ENCODE assay signal across 23 cellular contexts in the genomic region with DNA sequence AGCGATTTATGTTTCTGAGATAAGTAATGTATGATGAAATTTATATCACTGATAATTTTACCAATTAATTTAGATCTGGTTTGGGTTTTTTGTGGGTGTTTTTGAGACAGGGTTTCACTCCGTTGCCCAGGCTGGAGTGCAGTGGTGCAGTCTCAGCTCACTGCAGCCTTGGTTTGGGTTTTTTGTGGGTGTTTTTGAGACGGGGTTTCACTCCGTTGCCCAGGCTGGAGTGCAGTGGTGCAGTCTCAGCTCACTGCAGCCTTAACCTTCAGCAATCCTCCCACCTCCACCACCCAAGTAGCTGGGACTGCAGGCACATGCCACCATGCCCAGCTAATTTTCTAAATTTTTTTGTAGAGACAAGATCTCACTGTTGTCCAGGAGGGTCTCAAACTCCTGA. TPM values are rescaled to one million over a fixed set of nuclear protein-coding genes. Genes with fewer than 3 reads are reported as not detected.
DNase-seq lines count a peak whose midpoint lies in the region; ATAC-seq and TF ChIP-seq lines count a peak whose summit lies in the region.
"Had no signal": no experiment of that assay in that cellular context is flagged by ENCODE, and none has a peak within 500 bp of the region (broad histone marks: within the 10 kb centered on the region; RNA-seq: fewer than 3 reads in every experiment).

No MANE protein-coding gene starts in this region.

- H3K18ac ChIP-seq in mesenchymal stem cell (ENCODE audit: low read depth in 1 of 2, low read length in 2 of 2): no peak overlapping the region

- H3K79me2 ChIP-seq in smooth muscle cell (ENCODE audit: low read depth): no peaks in the 10 kb centered on the region

- no peaks in the 10 kb centered on the region for H3K9me3 Mint-ChIP-seq in MCF 10A (ENCODE audit: unreplicated experiment)
- H3K9me3 Mint-ChIP-seq: effector memory CD8-positive, alpha-beta T cell; stimulated activated effector memory CD8-positive, alpha-beta T cell treated with anti-CD3 and anti-CD28 coated beads, Interleukin-12 subunit alpha, Interleukin-12 subunit beta, amount 100 ng/mL, for 72 hours; type B pancreatic cell had no signal

- H3K4me2 ChIP-seq in mesenchymal stem cell (ENCODE audit: low read length, poor library complexity, severe bottlenecking) (no peak overlapping the region), smooth muscle cell (no peak overlapping the region)

- TF ChIP-seq CTCF in smooth muscle cell (IDR thresholded peaks at IDR 0.05; ENCODE audit: borderline replicate concordance, insufficient read depth, poor library complexity, severe bottlenecking) (no peak), MCF 10A (IDR thresholded peaks at IDR 0.05; ENCODE audit: unreplicated experiment) (no peak)

- H3K4me3 Mint-ChIP-seq in MCF 10A (ENCODE audit: unreplicated experiment): no peak overlapping the region
- H3K4me3 Mint-ChIP-seq: effector memory CD8-positive, alpha-beta T cell; stimulated activated effector memory CD8-positive, alpha-beta T cell treated with anti-CD3 and anti-CD28 coated beads, Interleukin-12 subunit alpha, Interleukin-12 subunit beta, amount 100 ng/mL, for 72 hours; type B pancreatic cell had no signal

- H3K36me3 ChIP-seq in mesenchymal stem cell (ENCODE audit: control insufficient read depth in 1 of 2, insufficient read depth in 2 of 2, low read depth in 1 of 2, low read length in 2 of 2): peaks cover 37 to 85% of the 10 kb centered on the region in 2 experiments
- peaks cover 20% of the 10 kb centered on the region for H3K36me3 ChIP-seq in smooth muscle cell (ENCODE audit: low read depth)
- H3K36me3 ChIP-seq in SJCRH30: peaks cover 10% of the 10 kb centered on the region

- peaks cover 3% of the 10 kb centered on the region for H3K79me1 ChIP-seq in mesenchymal stem cell (replicated peaks; ENCODE audit: low read length, poor library complexity, severe bottlenecking)

- BruUV-seq in MCF 10A (replicated peaks; lab: Mats Ljungman, UMichigan): no TSS peak

- H3K9ac ChIP-seq in mesenchymal stem cell (ENCODE audit: low read length) (no peak overlapping the region), smooth muscle cell (ENCODE audit: low read depth) (no peak overlapping the region)
- H3K9ac ChIP-seq: GM23248 had no signal

- H3K4ac ChIP-seq in mesenchymal stem cell (ENCODE audit: low read depth in 1 of 2, low read length in 2 of 2): no peak overlapping the region

- no peaks in the 10 kb centered on the region for H3K27me3 ChIP-seq in mesenchymal stem cell (ENCODE audit: control insufficient read depth in 1 of 2, insufficient read depth in 1 of 2, low read length in 2 of 2)
- no peaks in the 10 kb centered on the region for H3K27me3 ChIP-seq in smooth muscle cell (ENCODE audit: low read depth)
- no peaks in the 10 kb centered on the region for H3K27me3 ChIP-seq in SJCRH30

- H2BK5ac ChIP-seq in mesenchymal stem cell (ENCODE audit: low read depth, low read length, poor library complexity, severe bottlenecking): no peak overlapping the region

- H3K9me3 ChIP-seq in mesenchymal stem cell (ENCODE audit: control insufficient read depth, low read length): no peaks in the 10 kb centered on the region
- no peaks in the 10 kb centered on the region for H3K9me3 ChIP-seq in smooth muscle cell (replicated peaks; ENCODE audit: low read depth)
- H3K9me3 ChIP-seq in SJCRH30 (replicated peaks): no peaks in the 10 kb centered on the region

- no peaks in the 10 kb centered on the region for H3F3A ChIP-seq in smooth muscle cell (ENCODE audit: low read depth)

- no peak overlapping the region for H4K8ac ChIP-seq in mesenchymal stem cell (ENCODE audit: low read length)

- peaks cover 74% of the 10 kb centered on the region for H3K36me3 Mint-ChIP-seq in MCF 10A (ENCODE audit: insufficient read depth, unreplicated experiment)

- no peak overlapping the region for H2BK15ac ChIP-seq in mesenchymal stem cell (ENCODE audit: low read depth, poor library complexity, severe bottlenecking)

- H2BK12ac ChIP-seq in mesenchymal stem cell (ENCODE audit: low read length in 2 of 2): no peak overlapping the region

- H3K4me3 ChIP-seq in mesenchymal stem cell (ENCODE audit: insufficient read depth in 1 of 2, low read depth in 1 of 2, low read length in 2 of 2): no peak overlapping the region
- H3K4me3 ChIP-seq in smooth muscle cell: no peak overlapping the region
- no peak overlapping the region for H3K4me3 ChIP-seq in SJCRH30
- H3K4me3 ChIP-seq: GM23248 had no signal

- H3K4me1 Mint-ChIP-seq in MCF 10A (ENCODE audit: insufficient read depth, unreplicated experiment): no peaks in the 10 kb centered on the region
- H3K4me1 Mint-ChIP-seq: stimulated activated effector memory CD8-positive, alpha-beta T cell treated with anti-CD3 and anti-CD28 coated beads, Interleukin-12 subunit alpha, Interleukin-12 subunit beta, amount 100 ng/mL, for 72 hours had no signal

- 61% methylated on average over 2 of the region's 4 CpGs for WGBS in mesenchymal stem cell
- 97% methylated on average over 4 of the region's 4 CpGs for WGBS in smooth muscle cell (ENCODE audit: low lambda C conversion rate)

- H2AK5ac ChIP-seq in mesenchymal stem cell (ENCODE audit: low read length, severe bottlenecking): no peak overlapping the region

- CTCF ChIA-PET in MCF 10A (lab: Yijun Ruan, JAX): interaction anchor here (0.6 kb wide), 1 partner anchor 667 kb away, joined by 4 read pairs; no protein-coding TSS in a partner anchor

- peaks cover 3% of the 10 kb centered on the region for H4K20me1 ChIP-seq in smooth muscle cell (ENCODE audit: low read depth)

- no peak overlapping the region for H3K23ac ChIP-seq in mesenchymal stem cell (ENCODE audit: low read length in 2 of 2)

- H3K27ac ChIP-seq in mesenchymal stem cell (ENCODE audit: low read length, poor library complexity, severe bottlenecking): peak overlapping the region; percentile 54
- no peak overlapping the region for H3K27ac ChIP-seq in smooth muscle cell (ENCODE audit: low read depth)
- no peak overlapping the region for H3K27ac ChIP-seq in SJCRH30
- H3K27ac ChIP-seq: GM23248 had no signal

- ATAC-seq in GM18907 (IDR thresholded peaks at IDR 0.05; ENCODE audit: unreplicated experiment) (peak; percentile 88), GM21529 (IDR thresholded peaks at IDR 0.05; ENCODE audit: unreplicated experiment) (peak; percentile 86), HG03039 (IDR thresholded peaks at IDR 0.05; ENCODE audit: unreplicated experiment) (peak; percentile 80), HG03175 (IDR thresholded peaks at IDR 0.05; ENCODE audit: unreplicated experiment) (no peak)
- ATAC-seq: activated CD4-positive, CD25-positive, alpha-beta regulatory T cell treated with anti-CD3 and anti-CD28 coated beads, Interleukin-2, amount 50 U/mL, for 24 hours; effector memory CD8-positive, alpha-beta T cell; stimulated activated effector memory CD8-positive, alpha-beta T cell treated with anti-CD3 and anti-CD28 coated beads, Interleukin-12 subunit alpha, Interleukin-12 subunit beta, amount 100 ng/mL, for 72 hours had no signal

- no peak overlapping the region for H2BK120ac ChIP-seq in mesenchymal stem cell (ENCODE audit: low read depth, low read length)

- H3K4me1 ChIP-seq in mesenchymal stem cell (ENCODE audit: control insufficient read depth, insufficient read depth, low read depth, low read length): peaks cover 5% of the 10 kb centered on the region
- H3K4me1 ChIP-seq in smooth muscle cell (ENCODE audit: low read depth): no peaks in the 10 kb centered on the region
- H3K4me1 ChIP-seq in SJCRH30: no peaks in the 10 kb centered on the region

- H3K14ac ChIP-seq in mesenchymal stem cell (ENCODE audit: low read length in 2 of 2): no peak overlapping the region

- no peak for DNase-seq in mesenchymal stem cell
- no peak for DNase-seq in smooth muscle cell (lab: John Stamatoyannopoulos, UW; ENCODE audit: unreplicated experiment)
- DNase-seq in SJCRH30: no peak
- no peak for DNase-seq in MCF 10A (ENCODE audit: unreplicated experiment)
- DNase-seq: activated effector memory CD4-positive, alpha-beta T cell treated with anti-CD3 and anti-CD28 coated beads, Interleukin-2, amount 50 U/mL, for 16 hours; anterior cingulate cortex; cerebellar nuclear complex; effector memory CD8-positive, alpha-beta T cell; GDM1; GM23248; Kasumi-1; mesendoderm; NCI-H1436; SIG-M5; T-helper 2 cell had no signal

- H3K27ac Mint-ChIP-seq in MCF 10A (ENCODE audit: low read depth, unreplicated experiment): no peak overlapping the region
- H3K27ac Mint-ChIP-seq: effector memory CD8-positive, alpha-beta T cell; stimulated activated effector memory CD8-positive, alpha-beta T cell treated with anti-CD3 and anti-CD28 coated beads, Interleukin-12 subunit alpha, Interleukin-12 subunit beta, amount 100 ng/mL, for 72 hours; type B pancreatic cell had no signal

- POLR2A ChIA-PET in MCF 10A (lab: Yijun Ruan, JAX): no interaction called here

- no peaks in the 10 kb centered on the region for H3K27me3 Mint-ChIP-seq in MCF 10A (ENCODE audit: insufficient read depth, unreplicated experiment)
- H3K27me3 Mint-ChIP-seq: effector memory CD8-positive, alpha-beta T cell; type B pancreatic cell had no signal

- no peak overlapping the region for H4K91ac ChIP-seq in mesenchymal stem cell (ENCODE audit: low read length)

- H2AFZ ChIP-seq in mesenchymal stem cell (ENCODE audit: low read depth, low read length): no peak overlapping the region
- no peak overlapping the region for H2AFZ ChIP-seq in smooth muscle cell (ENCODE audit: low read depth)
- H2AFZ ChIP-seq: GM23248 had no signal

- intact Hi-C loops in MCF 10A (cut with micrococcal nuclease): no loop called here

RNA-seq across cellular contexts. Expression of gene MRS2, which starts 13.0 kb away (rescaled TPM):
- 18.7 TPM for polyA plus RNA-seq in mesenchymal stem cell (2013, experiment 1 of 2)
- polyA plus RNA-seq in mesenchymal stem cell (2013, experiment 2 of 2): 19.3 TPM
- total RNA-seq in smooth muscle cell: 27.7 and 38.6 TPM in 2 replicates
- polyA plus RNA-seq in smooth muscle cell: 19.7 and 28.2 TPM in 2 replicates
- 14.4 and 14.8 TPM in 2 replicates for total RNA-seq in SJCRH30 (2014; rRNA removed; shearing (Covaris generic))
- 21.2 and 23.0 TPM in 2 replicates for total RNA-seq in MCF 10A (2022)

RNA-seq across cellular contexts. Expression of gene DCDC2, which starts 57.9 kb away (rescaled TPM):
- 0.04 TPM for polyA plus RNA-seq in mesenchymal stem cell (2013, experiment 1 of 2)
- 0.08 TPM for polyA plus RNA-seq in mesenchymal stem cell (2013, experiment 2 of 2)
- total RNA-seq in smooth muscle cell: not detected in 2 replicates
- not detected in 2 replicates for polyA plus RNA-seq in smooth muscle cell
- 0.02 and 0.05 TPM in 2 replicates for total RNA-seq in SJCRH30 (2014; rRNA removed; shearing (Covaris generic))
- total RNA-seq in MCF 10A (2022): 0.52 TPM in 1 of 2 replicates, not detected in the other
- total RNA-seq: GM23248, pulmonary artery endothelial cell had no signal
- polyA plus RNA-seq: GM23248 had no signal
